12 cellular contexts compared by ENCODE assay signal in the genomic region with DNA sequence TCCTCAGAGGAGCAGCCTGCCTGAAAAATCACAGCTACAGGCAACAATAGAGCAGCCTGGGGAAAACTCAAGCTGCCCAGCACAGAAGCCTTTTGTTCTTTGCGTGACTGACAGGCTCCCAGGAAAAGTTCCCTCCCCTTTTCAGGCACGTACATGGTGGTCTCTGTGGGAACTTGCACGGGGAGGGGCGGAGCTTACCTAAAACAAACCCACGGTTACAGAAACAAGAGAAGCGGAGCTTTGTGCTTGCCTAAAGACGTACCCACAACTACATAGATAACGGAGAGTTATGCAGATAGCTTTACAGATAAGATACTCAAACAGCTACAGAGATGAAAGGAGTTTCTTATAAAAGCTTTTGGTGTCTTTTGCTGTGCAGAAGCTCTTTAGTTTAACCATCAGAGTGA. TPM values are rescaled to one million over a fixed set of nuclear protein-coding genes. Genes with fewer than 3 reads are reported as not detected.
DNase-seq lines count a peak whose midpoint lies in the region; ATAC-seq, FAIRE-seq and TF ChIP-seq lines count a peak whose summit lies in the region.
"Had no signal": no experiment of that assay in that cellular context is flagged by ENCODE, and none has a peak within 500 bp of the region (broad histone marks: within the 10 kb centered on the region; RNA-seq: fewer than 3 reads in every experiment).

No MANE protein-coding gene starts in this region.

- peak in 2 of 10 experiments; percentile 18 to 43 for DNase-seq in CD4-positive, alpha-beta T cell
- DNase-seq in HuH-7 (ENCODE audit: low spot score) (peak; percentile 60), astrocyte (ENCODE audit: low read depth) (peak; percentile 53), mesendoderm (peak; percentile 84), germinal center (ENCODE audit: low spot score) (no peak), Peyer's patch (no peak), HCEC 1CT (no peak), MM.1S (no peak)
- DNase-seq: EL, MG63 had no signal

- POLR2A ChIA-PET in CD4-positive, alpha-beta T cell (lab: Charles Lee): interaction anchor here (0.7 to 1.0 kb wide), 3 partner anchors 9 to 21 kb away, joined by 3 read pairs; no protein-coding TSS in a partner anchor

- H3K56ac ChIP-seq in mesendoderm (ENCODE audit: low read length): no peak overlapping the region

- H3K27ac ChIP-seq in CD4-positive, alpha-beta T cell (ENCODE audit: low read depth, low read length): no peak overlapping the region
- H3K27ac ChIP-seq in astrocyte (ENCODE audit: low read depth, low read length) (no peak overlapping the region), mesendoderm (ENCODE audit: low read depth, low read length) (no peak overlapping the region), Peyer's patch (no peak overlapping the region), MM.1S (ENCODE audit: low read length) (no peak overlapping the region)

- H3K9me2 ChIP-seq in MM.1S (replicated peaks; ENCODE audit: insufficient read depth, low read length): no peaks in the 10 kb centered on the region

- H3K4ac ChIP-seq in mesendoderm (ENCODE audit: low read depth, low read length): no peak overlapping the region

- H3K27ac Mint-ChIP-seq in CD4-positive, alpha-beta T cell: peak overlapping the region; percentile 72
- H3K27ac Mint-ChIP-seq in astrocyte (ENCODE audit: unreplicated experiment): peak overlapping the region; percentile 30

- H3K27me3 ChIP-seq in CD4-positive, alpha-beta T cell (ENCODE audit: control insufficient read depth, insufficient read depth, low read length): no peaks in the 10 kb centered on the region
- no peaks in the 10 kb centered on the region for H3K27me3 ChIP-seq in astrocyte (ENCODE audit: insufficient read depth, low read length)
- H3K27me3 ChIP-seq in mesendoderm (ENCODE audit: insufficient read depth, low read length, poor library complexity): no peaks in the 10 kb centered on the region
- H3K27me3 ChIP-seq in Peyer's patch: no peaks in the 10 kb centered on the region
- no peaks in the 10 kb centered on the region for H3K27me3 ChIP-seq in MM.1S (replicated peaks; ENCODE audit: insufficient read depth, low read length)
- H3K27me3 ChIP-seq: MG63 had no signal

- no peaks in the 10 kb centered on the region for H3K36me3 ChIP-seq in astrocyte (ENCODE audit: insufficient read depth, low read length)
- H3K36me3 ChIP-seq in mesendoderm (ENCODE audit: control insufficient read depth, insufficient read depth, low read length): no peaks in the 10 kb centered on the region
- peaks cover 0 to 34% (median 0%) of the 10 kb centered on the region in 3 donors for H3K36me3 ChIP-seq in Peyer's patch
- H3K36me3 ChIP-seq in MM.1S (replicated peaks; ENCODE audit: insufficient read depth, low read length): no peaks in the 10 kb centered on the region

- H4K20me1 ChIP-seq in astrocyte (ENCODE audit: insufficient read depth, low read length): peaks cover 8% of the 10 kb centered on the region
- H4K20me1 ChIP-seq in MM.1S (ENCODE audit: insufficient read depth, low read length): no peaks in the 10 kb centered on the region

- FAIRE-seq in astrocyte (lab: Jason Lieb, UNC): no peak

- H2AK5ac ChIP-seq in mesendoderm (ENCODE audit: low read length): no peak overlapping the region

- peak overlapping the region; percentile 39 for H3K4me3 Mint-ChIP-seq in CD4-positive, alpha-beta T cell
- H3K4me3 Mint-ChIP-seq in astrocyte (ENCODE audit: unreplicated experiment): no peak overlapping the region

- peaks cover 24% of the 10 kb centered on the region for H3K4me1 Mint-ChIP-seq in CD4-positive, alpha-beta T cell (ENCODE audit: low read depth)
- peaks cover 14% of the 10 kb centered on the region for H3K4me1 Mint-ChIP-seq in astrocyte (ENCODE audit: low read depth, unreplicated experiment)

- ATAC-seq in CD4-positive, alpha-beta T cell (ENCODE audit: poor library complexity): peak; percentile 96

- no peak overlapping the region for H3K18ac ChIP-seq in mesendoderm (ENCODE audit: low read length)

- H3K79me2 ChIP-seq in astrocyte (ENCODE audit: insufficient read depth, low read length) (no peaks in the 10 kb centered on the region), mesendoderm (ENCODE audit: control insufficient read depth, insufficient read depth, low read length) (no peaks in the 10 kb centered on the region), MM.1S (ENCODE audit: low read length) (no peaks in the 10 kb centered on the region)

- no peak overlapping the region for H2BK120ac ChIP-seq in mesendoderm (ENCODE audit: low read depth, low read length)

- no peak overlapping the region for H4K5ac ChIP-seq in mesendoderm (ENCODE audit: low read length)

- H2BK15ac ChIP-seq in mesendoderm (replicated peaks; ENCODE audit: low read depth): no peak overlapping the region

- H3K4me2 ChIP-seq in astrocyte (ENCODE audit: low read length) (no peak overlapping the region), mesendoderm (ENCODE audit: low read length) (no peak overlapping the region), MM.1S (ENCODE audit: low read depth, low read length) (no peak overlapping the region)

- TF ChIP-seq CTCF in CD4-positive, alpha-beta T cell (IDR thresholded peaks at IDR 0.05): no peak
- no peak for TF ChIP-seq CTCF in astrocyte (IDR thresholded peaks at IDR 0.05; ENCODE audit: insufficient read depth, low read depth, low read length)
- no peak for TF ChIP-seq CTCF in Peyer's patch (IDR thresholded peaks at IDR 0.05)
- no peak for TF ChIP-seq CTCF in MM.1S (IDR thresholded peaks at IDR 0.05; ENCODE audit: low read length)

- H3K4me1 ChIP-seq in astrocyte (ENCODE audit: insufficient read depth, low read length) (peaks cover 14% of the 10 kb centered on the region), mesendoderm (ENCODE audit: control insufficient read depth, low read depth, low read length) (peaks cover 5% of the 10 kb centered on the region), Peyer's patch (no peaks in the 10 kb centered on the region), MM.1S (ENCODE audit: low read length) (no peaks in the 10 kb centered on the region)

- peaks cover 32% of the 10 kb centered on the region for H3K36me3 Mint-ChIP-seq in CD4-positive, alpha-beta T cell (ENCODE audit: low read depth)
- H3K36me3 Mint-ChIP-seq in astrocyte (ENCODE audit: low read depth, unreplicated experiment): peaks cover 30% of the 10 kb centered on the region

- no peak for TF ChIP-seq POLR2A in Peyer's patch (IDR thresholded peaks at IDR 0.05)

- no peak overlapping the region for H3K9ac ChIP-seq in astrocyte (ENCODE audit: low read length)
- no peak overlapping the region for H3K9ac ChIP-seq in mesendoderm (ENCODE audit: low read length)
- no peak overlapping the region for H3K9ac ChIP-seq in MM.1S (ENCODE audit: low read length)

- H3K79me1 ChIP-seq in mesendoderm (ENCODE audit: low read length): no peaks in the 10 kb centered on the region

- H3K27me3 Mint-ChIP-seq in CD4-positive, alpha-beta T cell: no peaks in the 10 kb centered on the region
- H3K27me3 Mint-ChIP-seq in astrocyte (ENCODE audit: low read depth, unreplicated experiment): no peaks in the 10 kb centered on the region

- H3K23ac ChIP-seq in mesendoderm (ENCODE audit: low read length): no peak overlapping the region

- CTCF ChIA-PET in CD4-positive, alpha-beta T cell (lab: Charles Lee): interaction anchor here (1.1 kb wide), 1 partner anchor 68 kb away, joined by 3 read pairs; no protein-coding TSS in a partner anchor

- H4K8ac ChIP-seq in mesendoderm (ENCODE audit: low read depth, low read length): no peak overlapping the region

- no peak overlapping the region for H3K4me3 ChIP-seq in astrocyte (ENCODE audit: insufficient read depth, low read depth, low read length)
- no peak overlapping the region for H3K4me3 ChIP-seq in mesendoderm (ENCODE audit: low read length)
- H3K4me3 ChIP-seq in Peyer's patch: no peak overlapping the region
- H3K4me3 ChIP-seq in MM.1S (ENCODE audit: low read length): no peak overlapping the region
- H3K4me3 ChIP-seq: MG63 had no signal

- H2AFZ ChIP-seq in astrocyte (ENCODE audit: low read depth, low read length) (no peak overlapping the region), MM.1S (ENCODE audit: low read length) (no peak overlapping the region)

- H2BK5ac ChIP-seq in mesendoderm (ENCODE audit: low read length): no peak overlapping the region

- no CpG with 5 or more reads among the region's 8 CpGs for WGBS in mesendoderm (ENCODE audit: extremely low coverage, insufficient coverage, low lambda C conversion rate)

- no peaks in the 10 kb centered on the region for H3K9me3 Mint-ChIP-seq in CD4-positive, alpha-beta T cell
- no peaks in the 10 kb centered on the region for H3K9me3 Mint-ChIP-seq in astrocyte (ENCODE audit: unreplicated experiment)

- no peaks in the 10 kb centered on the region for H3F3A ChIP-seq in MM.1S (ENCODE audit: insufficient read depth, low read length)

- no peaks in the 10 kb centered on the region for H3K9me3 ChIP-seq in CD4-positive, alpha-beta T cell (ENCODE audit: control insufficient read depth, low read length)
- H3K9me3 ChIP-seq in astrocyte (ENCODE audit: insufficient read depth, low read depth, low read length) (no peaks in the 10 kb centered on the region), Peyer's patch (no peaks in the 10 kb centered on the region), MM.1S (replicated peaks; ENCODE audit: insufficient read depth, low read length) (no peaks in the 10 kb centered on the region)
- H3K9me3 ChIP-seq: MG63 had no signal

- intact Hi-C loops in CD4-positive, alpha-beta T cell (cut with DNase I, micrococcal nuclease): no loop called here

RNA-seq across cellular contexts. Expression of a gene that starts 11.4 kb away (rescaled TPM):
- 10 to 100 TPM; 29.7 to 30.1 TPM for total RNA-seq in CD4-positive, alpha-beta T cell
- total RNA-seq in astrocyte (64.3 and 72.5 TPM in 2 replicates), Peyer's patch (100 to 1,000 TPM; 125 to 305 (median 154) TPM)
- 40.3 TPM for polyA plus RNA-seq in mesendoderm (2013, experiment 1 of 2)
- 39.1 TPM for polyA plus RNA-seq in mesendoderm (2013, experiment 2 of 2)

RNA-seq across cellular contexts. Expression of a gene that starts 12.8 kb away (rescaled TPM):
- under 1 TPM; 0.11 to 0.14 TPM for total RNA-seq in CD4-positive, alpha-beta T cell
- total RNA-seq in astrocyte (4.2 and 4.7 TPM in 2 replicates), Peyer's patch (1 to 10 TPM in 3 of 4 donors, not detected in 1; 2.5 to 6.5 (median 5.2) TPM)
- 6.8 TPM for polyA plus RNA-seq in mesendoderm (2013, experiment 1 of 2)
- polyA plus RNA-seq in mesendoderm (2013, experiment 2 of 2): 7.3 TPM

RNA-seq across cellular contexts. Expression of a gene that starts 14.1 kb away (rescaled TPM):
- under 1 TPM; 0.60 to 0.84 TPM for total RNA-seq in CD4-positive, alpha-beta T cell
- total RNA-seq in astrocyte (0.84 and 1.4 TPM in 2 replicates), Peyer's patch (not detected)
- polyA plus RNA-seq in mesendoderm (2013, experiment 1 of 2): 4.0 TPM
- 2.9 TPM for polyA plus RNA-seq in mesendoderm (2013, experiment 2 of 2)
- total RNA-seq: glomerular endothelial cell, osteoblast had no signal

RNA-seq across cellular contexts. Expression of a gene that starts 17.7 kb away (rescaled TPM):
- 1 to 10 TPM; 6.2 to 7.2 TPM for total RNA-seq in CD4-positive, alpha-beta T cell
- total RNA-seq in astrocyte (not detected in 2 replicates), Peyer's patch (1 to 10 TPM in 2 of 4 donors, not detected in 2; 1.2 to 1.8 TPM)
- polyA plus RNA-seq in mesendoderm (2013, experiment 1 of 2): not detected
- polyA plus RNA-seq in mesendoderm (2013, experiment 2 of 2): not detected
- total RNA-seq: glomerular endothelial cell, osteoblast had no signal

RNA-seq across cellular contexts. Expression of a gene that starts 33.0 kb away (rescaled TPM):
- not detected for total RNA-seq in CD4-positive, alpha-beta T cell
- not detected in 2 replicates for total RNA-seq in astrocyte
- not detected for polyA plus RNA-seq in mesendoderm (2013, experiment 1 of 2)
- not detected for polyA plus RNA-seq in mesendoderm (2013, experiment 2 of 2)
- total RNA-seq in Peyer's patch: not detected
- total RNA-seq: glomerular endothelial cell, osteoblast had no signal

Comparison
In these comparisons a context has a peak if more than half of its experiments do, and no peak if none do; other contexts are left out.
1. DNase-seq: peak in HuH-7 (single experiment), astrocyte (single experiment) and mesendoderm (single experiment); none in germinal center (single experiment), Peyer's patch (0 of 3), HCEC 1CT (single experiment) and MM.1S (single experiment).